Comparison of ENCODE assay signal across 16 cellular contexts in the genomic region with DNA sequence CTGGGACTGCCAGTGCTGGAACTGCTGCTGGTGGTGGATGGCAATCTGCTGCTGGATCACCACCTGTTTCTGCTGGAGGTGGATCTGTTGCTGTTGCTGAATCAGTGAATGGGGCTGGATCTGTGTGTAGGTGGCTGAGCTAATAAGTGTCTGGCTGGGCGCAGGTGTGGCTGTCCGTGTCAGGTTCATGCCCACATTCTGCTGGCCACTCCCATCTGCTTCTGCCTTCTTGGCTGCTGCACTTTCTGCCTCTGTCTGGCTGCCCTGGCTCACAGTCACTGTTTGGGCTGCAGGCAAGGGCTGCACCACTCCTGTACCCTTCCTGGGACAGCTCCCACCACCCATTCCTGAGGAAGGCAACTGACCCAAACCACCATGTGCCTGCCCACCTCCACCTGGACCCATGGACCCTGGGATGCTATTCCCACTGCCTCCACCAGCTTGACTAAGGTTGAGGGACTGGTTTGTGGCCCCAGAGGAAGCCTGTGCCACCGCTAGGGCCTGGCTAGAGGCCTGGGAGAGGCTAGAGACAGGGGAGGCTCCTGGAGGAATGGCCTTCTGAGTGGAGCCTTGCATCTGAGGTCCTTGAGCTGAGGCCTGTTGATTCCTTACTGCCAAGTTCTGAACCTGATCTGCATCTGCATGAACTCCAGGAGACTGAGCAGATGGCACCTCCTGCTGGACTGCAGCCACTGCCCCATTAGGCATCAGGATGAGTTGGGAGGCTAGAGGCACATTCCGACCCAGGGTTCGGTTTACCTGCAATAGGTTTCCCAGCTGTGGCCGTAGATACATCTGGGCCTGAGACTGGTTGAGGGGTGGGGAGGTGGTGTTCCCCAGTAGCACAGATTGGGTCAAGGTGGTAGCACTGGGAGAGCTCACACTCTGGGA. TPM values are rescaled to one million over a fixed set of nuclear protein-coding genes. Genes with fewer than 3 reads are reported as not detected.
"Had no signal": no experiment of that assay in that cellular context is flagged by ENCODE, and none has a peak within 500 bp of the region (broad histone marks: within the 10 kb centered on the region; RNA-seq: fewer than 3 reads in every experiment).

No MANE protein-coding gene starts in this region.

RNA-seq across cellular contexts. Expression of gene OR6C76, which starts 12.3 kb away (rescaled TPM):
- total RNA-seq: esophagus squamous epithelium, liver, mammary epithelial cell, mesenteric fat pad, mucosa of gallbladder, myocyte, natural killer cell, occipital lobe, prostate gland, renal cortical epithelial cell, skeletal muscle tissue, spleen had no signal
- polyA plus RNA-seq: immature natural killer cell, keratinocyte, liver, mammary epithelial cell, spleen, thymus had no signal

RNA-seq across cellular contexts. Expression of gene OR6C65, which starts 13.4 kb away (rescaled TPM):
- total RNA-seq: dorsolateral prefrontal cortex, esophagus squamous epithelium, liver, mammary epithelial cell, mesenteric fat pad, mucosa of gallbladder, myocyte, natural killer cell, occipital lobe, prostate gland, renal cortical epithelial cell, skeletal muscle tissue, spleen had no signal
- polyA plus RNA-seq: immature natural killer cell, keratinocyte, liver, mammary epithelial cell, spleen had no signal

RNA-seq across cellular contexts. Expression of gene OR6C2, which starts 30.1 kb away (rescaled TPM):
- total RNA-seq: liver, mammary epithelial cell, mesenteric fat pad, mucosa of gallbladder, myocyte, natural killer cell, occipital lobe, prostate gland, renal cortical epithelial cell, skeletal muscle tissue, spleen had no signal
- polyA plus RNA-seq: immature natural killer cell, keratinocyte, liver, mammary epithelial cell, spleen, thymus had no signal

RNA-seq across cellular contexts. Expression of gene OR6C75, which starts 51.0 kb away (rescaled TPM):
- total RNA-seq: dorsolateral prefrontal cortex, esophagus squamous epithelium, liver, mammary epithelial cell, mesenteric fat pad, mucosa of gallbladder, myocyte, natural killer cell, occipital lobe, prostate gland, renal cortical epithelial cell, skeletal muscle tissue, spleen had no signal
- polyA plus RNA-seq: immature natural killer cell, keratinocyte, liver, mammary epithelial cell, spleen, thymus had no signal

RNA-seq across cellular contexts. Expression of gene OR6C70, which starts 56.2 kb away (rescaled TPM):
- total RNA-seq: dorsolateral prefrontal cortex, esophagus squamous epithelium, liver, mammary epithelial cell, mesenteric fat pad, mucosa of gallbladder, myocyte, natural killer cell, occipital lobe, prostate gland, renal cortical epithelial cell, skeletal muscle tissue, spleen had no signal
- polyA plus RNA-seq: immature natural killer cell, keratinocyte, liver, mammary epithelial cell, spleen, thymus had no signal
